Comparison of ENCODE assay signal across 26 cellular contexts in the genomic region with DNA sequence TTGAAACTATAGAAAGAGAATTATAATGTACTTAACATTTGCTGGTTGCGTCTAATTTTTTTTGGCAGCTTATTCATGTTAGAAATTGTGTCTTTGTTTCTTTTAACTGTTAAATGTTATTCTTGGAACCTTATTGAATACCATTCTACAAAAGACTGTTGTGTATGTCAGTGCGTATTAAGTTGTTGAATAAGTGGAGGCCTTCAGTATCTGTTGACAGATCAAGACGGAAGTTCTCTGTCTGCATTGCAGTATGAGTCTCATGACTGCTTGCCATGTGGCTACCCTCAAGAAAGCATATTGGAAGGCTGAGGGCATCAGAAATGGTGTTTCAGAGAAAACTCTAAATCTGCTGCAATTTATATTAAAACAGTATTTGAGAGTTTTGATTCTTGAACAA.
"Had no signal": no experiment of that assay in that cellular context is flagged by ENCODE, and none has a peak within 500 bp of the region (broad histone marks: within the 10 kb centered on the region; RNA-seq: fewer than 3 reads in every experiment).

No MANE protein-coding gene starts in this region.

- H3K4me3 ChIP-seq: gastroesophageal sphincter, heart right ventricle, spleen, testis, upper lobe of right lung had no signal

- H3K4me1 ChIP-seq: upper lobe of right lung had no signal

- ATAC-seq: activated CD8-positive, alpha-beta memory T cell treated with anti-CD3 and anti-CD28 coated beads, Interleukin-2, amount 10 ng/mL, durations not matched to agents 7 days and 5 days; activated T-helper 17 cell treated with anti-CD3 and anti-CD28 coated beads, Interleukin-2, amount 50 U/mL, for 72 hours; gastroesophageal sphincter; heart right ventricle; left ventricle myocardium superior; naive thymus-derived CD8-positive, alpha-beta T cell; stimulated activated memory B cell treated with anti-CD40 and anti-IgM and Interleukin-4, amounts not matched to agents 10 μg/mL and 1 μg/mL and 100 μg/mL, for 72 hours; T-cell; upper lobe of right lung had no signal

- H3K27me3 ChIP-seq: gastroesophageal sphincter, heart right ventricle, neutrophil, spleen, testis, upper lobe of right lung had no signal

- H3K4me3 Mint-ChIP-seq: activated B cell treated with CpG ODN at 0.5 μM for 24 hours; activated CD4-positive, alpha-beta memory T cell treated with anti-CD3 and anti-CD28 coated beads, Interleukin-2, amount 10 ng/mL, durations not matched to agents 7 days and 5 days; activated CD8-positive, alpha-beta memory T cell treated with anti-CD3 and anti-CD28 coated beads, Interleukin-2, amount 10 ng/mL, durations not matched to agents 7 days and 5 days; activated naive CD8-positive, alpha-beta T cell treated with anti-CD3 and anti-CD28 coated beads for 36 hours; activated T-helper 17 cell treated with anti-CD3 and anti-CD28 coated beads, Interleukin-2, amount 50 U/mL, for 72 hours; dendritic cell treated with granulocyte-macrophage colony-stimulating factor and Interleukin-4, amounts not matched to agents 40 ng/mL and 50 ng/mL, for 4 days; naive thymus-derived CD8-positive, alpha-beta T cell; stimulated activated memory B cell treated with anti-CD40 and anti-IgM and Interleukin-4, amounts not matched to agents 10 μg/mL and 1 μg/mL and 100 μg/mL, for 72 hours; T-cell had no signal

- H3K27me3 Mint-ChIP-seq: activated B cell treated with CpG ODN at 0.5 μM for 24 hours; activated CD4-positive, alpha-beta memory T cell treated with anti-CD3 and anti-CD28 coated beads, Interleukin-2, amount 10 ng/mL, durations not matched to agents 7 days and 5 days; activated CD8-positive, alpha-beta memory T cell treated with anti-CD3 and anti-CD28 coated beads, Interleukin-2, amount 10 ng/mL, durations not matched to agents 7 days and 5 days; activated naive CD8-positive, alpha-beta T cell treated with anti-CD3 and anti-CD28 coated beads for 36 hours; activated T-helper 17 cell treated with anti-CD3 and anti-CD28 coated beads, Interleukin-2, amount 50 U/mL, for 72 hours; dendritic cell treated with granulocyte-macrophage colony-stimulating factor and Interleukin-4, amounts not matched to agents 40 ng/mL and 50 ng/mL, for 4 days; naive thymus-derived CD8-positive, alpha-beta T cell; stimulated activated memory B cell treated with anti-CD40 and anti-IgM and Interleukin-4, amounts not matched to agents 10 μg/mL and 1 μg/mL and 100 μg/mL, for 72 hours; T-cell had no signal

- H3K27ac ChIP-seq: gastroesophageal sphincter, heart right ventricle, neutrophil, spleen, testis, upper lobe of right lung had no signal

- H3K9me3 Mint-ChIP-seq: activated B cell treated with CpG ODN at 0.5 μM for 24 hours; activated CD4-positive, alpha-beta memory T cell treated with anti-CD3 and anti-CD28 coated beads, Interleukin-2, amount 10 ng/mL, durations not matched to agents 7 days and 5 days; activated naive CD8-positive, alpha-beta T cell treated with anti-CD3 and anti-CD28 coated beads for 36 hours; activated T-helper 17 cell treated with anti-CD3 and anti-CD28 coated beads, Interleukin-2, amount 50 U/mL, for 72 hours; dendritic cell treated with granulocyte-macrophage colony-stimulating factor and Interleukin-4, amounts not matched to agents 40 ng/mL and 50 ng/mL, for 4 days; naive thymus-derived CD8-positive, alpha-beta T cell; stimulated activated memory B cell treated with anti-CD40 and anti-IgM and Interleukin-4, amounts not matched to agents 10 μg/mL and 1 μg/mL and 100 μg/mL, for 72 hours; T-cell had no signal

- H3K9ac ChIP-seq: SK-N-SH had no signal

- H3K4me2 ChIP-seq: SK-N-SH had no signal

- DNase-seq: activated B cell treated with CpG ODN at 0.5 μM for 24 hours; activated CD4-positive, alpha-beta memory T cell treated with anti-CD3 and anti-CD28 coated beads, Interleukin-2, amount 10 ng/mL, durations not matched to agents 7 days and 5 days; activated CD4-positive, alpha-beta T cell treated with anti-CD3 and anti-CD28 coated beads for 48 hours; activated CD8-positive, alpha-beta memory T cell treated with anti-CD3 and anti-CD28 coated beads, Interleukin-2, amount 10 ng/mL, durations not matched to agents 7 days and 5 days; activated naive CD4-positive, alpha-beta T cell; activated naive CD8-positive, alpha-beta T cell treated with anti-CD3 and anti-CD28 coated beads for 36 hours; amniotic stem cell; erythroblast; heart right ventricle; kidney glomerular epithelial cell; left ventricle myocardium superior; mesendoderm; naive thymus-derived CD8-positive, alpha-beta T cell; posterior cingulate gyrus; retina; SK-N-SH; spleen; stimulated activated CD4-positive, alpha-beta T cell treated with anti-CD3 and anti-CD28 coated beads, Interleukin-4, amount 100 ng/mL, for 4 hours; T-cell; testis; upper lobe of right lung had no signal

- H3K27ac Mint-ChIP-seq: activated B cell treated with CpG ODN at 0.5 μM for 24 hours; activated CD4-positive, alpha-beta memory T cell treated with anti-CD3 and anti-CD28 coated beads, Interleukin-2, amount 10 ng/mL, durations not matched to agents 7 days and 5 days; activated CD8-positive, alpha-beta memory T cell treated with anti-CD3 and anti-CD28 coated beads, Interleukin-2, amount 10 ng/mL, durations not matched to agents 7 days and 5 days; activated naive CD8-positive, alpha-beta T cell treated with anti-CD3 and anti-CD28 coated beads for 36 hours; activated T-helper 17 cell treated with anti-CD3 and anti-CD28 coated beads, Interleukin-2, amount 50 U/mL, for 72 hours; dendritic cell treated with granulocyte-macrophage colony-stimulating factor and Interleukin-4, amounts not matched to agents 40 ng/mL and 50 ng/mL, for 4 days; stimulated activated memory B cell treated with anti-CD40 and anti-IgM and Interleukin-4, amounts not matched to agents 10 μg/mL and 1 μg/mL and 100 μg/mL, for 72 hours; T-cell had no signal

- H3K9me3 ChIP-seq: gastroesophageal sphincter, heart right ventricle, neutrophil, SK-N-SH, spleen, testis, upper lobe of right lung had no signal
